1 cellular context compared by ENCODE assay signal in genomic region chr15:66617137-66618090, GRCh38.
TF ChIP-seq lines count a peak whose summit lies in the region.

No MANE protein-coding gene starts in this region.

TF ChIP-seq in HepG2, 621 proteins besides CTCF, POLR2A, EP300 and RAD21 (continued from another document):
- TF ChIP-seq HOMEZ (CRISPR knock-in tag; IDR thresholded peaks at IDR 0.05; ENCODE audit: low read depth) (no peak), SATB2 (CRISPR knock-in tag; IDR thresholded peaks at IDR 0.05) (no peak), NR2C2 (CRISPR knock-in tag; IDR thresholded peaks at IDR 0.05; ENCODE audit: borderline replicate concordance) (no peak), ZNF619 (CRISPR knock-in tag; IDR thresholded peaks at IDR 0.05) (0 out of 2 replicates have a peak, but pooled peaks have one; percentile 36), CBX2 (IDR thresholded peaks at IDR 0.05; ENCODE audit: low read depth, low read length) (no peak), CBX2 (CRISPR knock-in tag; IDR thresholded peaks at IDR 0.05; ENCODE audit: low read depth) (no peak), KLF13 (CRISPR knock-in tag; IDR thresholded peaks at IDR 0.05) (no peak), CEBPB (IDR thresholded peaks at IDR 0.05; ENCODE audit: borderline replicate concordance, low read depth, low read length) (no peak), NFYB (CRISPR knock-in tag; IDR thresholded peaks at IDR 0.05) (no peak), ZNF557 (CRISPR knock-in tag; IDR thresholded peaks at IDR 0.05) (no peak), FOXA1 (IDR thresholded peaks at IDR 0.05) (no peak), FOXA1 (CRISPR knock-in tag; IDR thresholded peaks at IDR 0.05) (peak; percentile 95), PITX1 (CRISPR knock-in tag; IDR thresholded peaks at IDR 0.05) (no peak), ZFX (CRISPR knock-in tag; IDR thresholded peaks at IDR 0.05; ENCODE audit: low read depth) (peak; percentile 81), MAFK (conservative IDR thresholded peaks at IDR 0.05 in 1 of 2, IDR thresholded peaks at IDR 0.05 in 1 of 2; ENCODE audit: low read length in 2 of 2) (no peak), IKZF5 (CRISPR knock-in tag; IDR thresholded peaks at IDR 0.05) (no peak), PBX3 (CRISPR knock-in tag; IDR thresholded peaks at IDR 0.05; ENCODE audit: borderline replicate concordance) (no peak), THAP7 (CRISPR knock-in tag; IDR thresholded peaks at IDR 0.05) (no peak), TCF12 (IDR thresholded peaks at IDR 0.05) (no peak), TCF12 (CRISPR knock-in tag; IDR thresholded peaks at IDR 0.05) (no peak), NR3C1 (CRISPR knock-in tag; IDR thresholded peaks at IDR 0.05) (no peak), IRF9 (CRISPR knock-in tag; IDR thresholded peaks at IDR 0.05; ENCODE audit: borderline replicate concordance) (no peak), JUNB (CRISPR knock-in tag; IDR thresholded peaks at IDR 0.05; ENCODE audit: borderline replicate concordance) (no peak), ZGPAT (CRISPR knock-in tag; IDR thresholded peaks at IDR 0.05) (no peak), E2F2 (CRISPR knock-in tag; IDR thresholded peaks at IDR 0.05; ENCODE audit: borderline replicate concordance) (no peak), NFKBIZ (CRISPR knock-in tag; IDR thresholded peaks at IDR 0.05) (no peak), PLRG1 (conservative IDR thresholded peaks at IDR 0.05) (no peak), MXD4 (CRISPR knock-in tag; IDR thresholded peaks at IDR 0.05) (no peak)
